15 cellular contexts compared by ENCODE assay signal in the genomic region with DNA sequence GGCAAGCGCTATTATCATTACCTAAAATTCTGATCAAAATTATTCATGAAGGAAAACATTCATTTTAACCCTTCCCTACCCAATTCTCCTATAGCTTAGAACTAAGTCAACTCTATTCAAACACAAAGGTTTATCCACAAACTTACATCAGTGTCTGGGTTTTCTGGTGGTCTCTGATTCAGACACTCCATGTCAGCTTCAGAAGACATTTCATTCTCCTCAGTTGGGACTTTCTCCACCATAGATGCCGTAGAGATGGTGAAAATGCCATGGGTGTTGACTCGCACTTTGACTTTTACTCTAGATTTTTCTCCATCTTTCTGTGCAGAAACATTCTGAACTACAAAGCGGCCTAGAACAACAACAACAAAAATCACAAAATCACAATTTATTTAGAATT. TPM values are rescaled to one million over a fixed set of nuclear protein-coding genes. Genes with fewer than 3 reads are reported as not detected.
A peak's percentile ranks its signal among the peaks of the same experiment; 100 is the strongest.
DNase-seq lines count a peak whose midpoint lies in the region; ATAC-seq lines count a peak whose summit lies in the region.
"Had no signal": no experiment of that assay in that cellular context is flagged by ENCODE, and none has a peak within 500 bp of the region (broad histone marks: within the 10 kb centered on the region; RNA-seq: fewer than 3 reads in every experiment).

No MANE protein-coding gene starts in this region.

- peaks cover 79% of the 10 kb centered on the region for H3K36me3 Mint-ChIP-seq in activated CD4-positive, alpha-beta T cell treated with anti-CD3 and anti-CD28 coated beads for 36 hours (ENCODE audit: low read depth)
- H3K36me3 Mint-ChIP-seq in activated CD4-positive, alpha-beta T cell treated with anti-CD3 and anti-CD28 coated beads, Interleukin-2, amount 10 ng/mL, durations not matched to agents 7 days and 5 days (ENCODE audit: low read depth) = peaks cover 80% of the 10 kb centered on the region
- H3K36me3 Mint-ChIP-seq in activated naive CD4-positive, alpha-beta T cell treated with anti-CD3 and anti-CD28 coated beads, Interleukin-2, amount 50 U/mL, for 72 hours = peaks cover 39 to 69% of the 10 kb centered on the region in 2 donors
- peaks cover 82% of the 10 kb centered on the region for H3K36me3 Mint-ChIP-seq in activated T-helper 1 cell treated with anti-CD3 and anti-CD28 coated beads, Interleukin-12 subunit alpha, Interleukin-12 subunit beta, Interleukin-2, Interleukin-4 antibody, amounts not matched to agents 30 ng/mL and 10 ng/mL and 1 ng/mL, durations not matched to agents 14 hours and 24 hours and 36 hours (ENCODE audit: low read depth)
- H3K36me3 Mint-ChIP-seq in central memory CD8-positive, alpha-beta T cell (ENCODE audit: insufficient read depth) = peaks cover 86% of the 10 kb centered on the region

- intact Hi-C loops in activated CD4-positive, alpha-beta T cell treated with anti-CD3 and anti-CD28 coated beads for 36 hours (cut with DNase I, micrococcal nuclease) = no loop called here
- intact Hi-C loops in activated T-helper 1 cell treated with anti-CD3 and anti-CD28 coated beads, Interleukin-12 subunit alpha, Interleukin-12 subunit beta, Interleukin-2, Interleukin-4 antibody, amounts not matched to agents 30 ng/mL and 10 ng/mL and 1 ng/mL, durations not matched to agents 14 hours and 24 hours and 36 hours (cut with micrococcal nuclease) = no loop called here

- no peaks in the 10 kb centered on the region for H3K9me3 Mint-ChIP-seq in activated CD4-positive, alpha-beta T cell treated with anti-CD3 and anti-CD28 coated beads for 36 hours (ENCODE audit: low read depth)
- no peaks in the 10 kb centered on the region for H3K9me3 Mint-ChIP-seq in activated CD4-positive, alpha-beta T cell treated with anti-CD3 and anti-CD28 coated beads, Interleukin-2, amount 10 ng/mL, durations not matched to agents 7 days and 5 days
- H3K9me3 Mint-ChIP-seq in activated naive CD4-positive, alpha-beta T cell treated with anti-CD3 and anti-CD28 coated beads, Interleukin-2, amount 50 U/mL, for 72 hours = no peaks in the 10 kb centered on the region
- no peaks in the 10 kb centered on the region for H3K9me3 Mint-ChIP-seq in activated T-helper 1 cell treated with anti-CD3 and anti-CD28 coated beads, Interleukin-12 subunit alpha, Interleukin-12 subunit beta, Interleukin-2, Interleukin-4 antibody, amounts not matched to agents 30 ng/mL and 10 ng/mL and 1 ng/mL, durations not matched to agents 14 hours and 24 hours and 36 hours
- H3K9me3 Mint-ChIP-seq in central memory CD8-positive, alpha-beta T cell = no peaks in the 10 kb centered on the region
- H3K9me3 Mint-ChIP-seq: CD14-positive monocyte; CD8-positive, alpha-beta T cell; H9 had no signal

- no peak for DNase-seq in activated CD4-positive, alpha-beta T cell treated with anti-CD3 and anti-CD28 coated beads for 36 hours
- DNase-seq in activated CD4-positive, alpha-beta T cell treated with anti-CD3 and anti-CD28 coated beads, Interleukin-2, amount 10 ng/mL, durations not matched to agents 7 days and 5 days = no peak
- no peak for DNase-seq in activated naive CD4-positive, alpha-beta T cell treated with anti-CD3 and anti-CD28 coated beads, Interleukin-2, amount 50 U/mL, for 72 hours (ENCODE audit: low spot score in 2 of 2)
- no peak for DNase-seq in activated naive CD4-positive, alpha-beta T cell treated with anti-CD3 and anti-CD28 coated beads, Interleukin-2, amount 50 U/mL, for 16 hours
- DNase-seq in activated T-helper 1 cell treated with anti-CD3 and anti-CD28 coated beads, Interleukin-12 subunit alpha, Interleukin-12 subunit beta, Interleukin-2, Interleukin-4 antibody, amounts not matched to agents 30 ng/mL and 10 ng/mL and 1 ng/mL, durations not matched to agents 14 hours and 24 hours and 36 hours (ENCODE audit: low spot score) = no peak
- DNase-seq in central memory CD8-positive, alpha-beta T cell (ENCODE audit: low spot score in 2 of 2) = no peak
- DNase-seq in putamen (ENCODE audit: low spot score) = no peak
- DNase-seq: CD8-positive, alpha-beta T cell; COR-L47; DMS153; GF-D8; GOT3; H9 had no signal

- no peak for ATAC-seq in activated CD4-positive, alpha-beta T cell treated with anti-CD3 and anti-CD28 coated beads for 36 hours
- no peak for ATAC-seq in activated naive CD4-positive, alpha-beta T cell treated with anti-CD3 and anti-CD28 coated beads, Interleukin-2, amount 50 U/mL, for 72 hours
- no peak for ATAC-seq in central memory CD8-positive, alpha-beta T cell (replicated peaks; ENCODE audit: extremely low read depth, poor library complexity, severe bottlenecking)
- ATAC-seq in HG02970 (IDR thresholded peaks at IDR 0.05; ENCODE audit: low FRiP score, unreplicated experiment) = no peak
- ATAC-seq: CD8-positive, alpha-beta T cell had no signal

- POLR2A ChIA-PET in activated CD4-positive, alpha-beta T cell treated with anti-CD3 and anti-CD28 coated beads for 36 hours (lab: Charles Lee) = no interaction called here
- POLR2A ChIA-PET in activated CD4-positive, alpha-beta T cell treated with anti-CD3 and anti-CD28 coated beads, Interleukin-2, amount 10 ng/mL, durations not matched to agents 7 days and 5 days (lab: Charles Lee) = no interaction called here

- peak overlapping the region; percentile 14 for H3K27ac Mint-ChIP-seq in activated CD4-positive, alpha-beta T cell treated with anti-CD3 and anti-CD28 coated beads for 36 hours
- H3K27ac Mint-ChIP-seq in activated CD4-positive, alpha-beta T cell treated with anti-CD3 and anti-CD28 coated beads, Interleukin-2, amount 10 ng/mL, durations not matched to agents 7 days and 5 days = no peak overlapping the region
- H3K27ac Mint-ChIP-seq in activated naive CD4-positive, alpha-beta T cell treated with anti-CD3 and anti-CD28 coated beads, Interleukin-2, amount 50 U/mL, for 72 hours = peak overlapping the region; percentile 69 to 70
- H3K27ac Mint-ChIP-seq in activated T-helper 1 cell treated with anti-CD3 and anti-CD28 coated beads, Interleukin-12 subunit alpha, Interleukin-12 subunit beta, Interleukin-2, Interleukin-4 antibody, amounts not matched to agents 30 ng/mL and 10 ng/mL and 1 ng/mL, durations not matched to agents 14 hours and 24 hours and 36 hours = peak overlapping the region; percentile 38
- peak overlapping the region; percentile 86 for H3K27ac Mint-ChIP-seq in central memory CD8-positive, alpha-beta T cell (ENCODE audit: low read depth)
- H3K27ac Mint-ChIP-seq: CD14-positive monocyte; CD8-positive, alpha-beta T cell; H9 had no signal

- H3K4me3 Mint-ChIP-seq in activated CD4-positive, alpha-beta T cell treated with anti-CD3 and anti-CD28 coated beads for 36 hours = no peak overlapping the region
- no peak overlapping the region for H3K4me3 Mint-ChIP-seq in activated CD4-positive, alpha-beta T cell treated with anti-CD3 and anti-CD28 coated beads, Interleukin-2, amount 10 ng/mL, durations not matched to agents 7 days and 5 days
- H3K4me3 Mint-ChIP-seq in activated T-helper 1 cell treated with anti-CD3 and anti-CD28 coated beads, Interleukin-12 subunit alpha, Interleukin-12 subunit beta, Interleukin-2, Interleukin-4 antibody, amounts not matched to agents 30 ng/mL and 10 ng/mL and 1 ng/mL, durations not matched to agents 14 hours and 24 hours and 36 hours = no peak overlapping the region
- H3K4me3 Mint-ChIP-seq in central memory CD8-positive, alpha-beta T cell = no peak overlapping the region
- H3K4me3 Mint-ChIP-seq: CD14-positive monocyte; CD8-positive, alpha-beta T cell; H9 had no signal

- H3K4me1 Mint-ChIP-seq in activated CD4-positive, alpha-beta T cell treated with anti-CD3 and anti-CD28 coated beads for 36 hours = peaks cover 28% of the 10 kb centered on the region
- H3K4me1 Mint-ChIP-seq in activated CD4-positive, alpha-beta T cell treated with anti-CD3 and anti-CD28 coated beads, Interleukin-2, amount 10 ng/mL, durations not matched to agents 7 days and 5 days = peaks cover 24% of the 10 kb centered on the region
- H3K4me1 Mint-ChIP-seq in activated T-helper 1 cell treated with anti-CD3 and anti-CD28 coated beads, Interleukin-12 subunit alpha, Interleukin-12 subunit beta, Interleukin-2, Interleukin-4 antibody, amounts not matched to agents 30 ng/mL and 10 ng/mL and 1 ng/mL, durations not matched to agents 14 hours and 24 hours and 36 hours (ENCODE audit: low read depth) = peaks cover 49% of the 10 kb centered on the region
- peaks cover 23% of the 10 kb centered on the region for H3K4me1 Mint-ChIP-seq in central memory CD8-positive, alpha-beta T cell
- H3K4me1 Mint-ChIP-seq: CD14-positive monocyte, H9 had no signal

- CTCF ChIA-PET in activated CD4-positive, alpha-beta T cell treated with anti-CD3 and anti-CD28 coated beads for 36 hours (lab: Charles Lee) = interaction anchor here (0.6 to 2.4 kb wide), 3 partner anchors 7 to 71 kb away, joined by 5 to 7 read pairs (median 7); no protein-coding TSS in a partner anchor
- CTCF ChIA-PET in activated CD4-positive, alpha-beta T cell treated with anti-CD3 and anti-CD28 coated beads, Interleukin-2, amount 10 ng/mL, durations not matched to agents 7 days and 5 days (lab: Charles Lee) = interaction anchor here (0.8 kb wide), 1 partner anchor 17 kb away, joined by 3 read pairs; a partner anchor contains a TSS

- H3K27me3 Mint-ChIP-seq in activated CD4-positive, alpha-beta T cell treated with anti-CD3 and anti-CD28 coated beads for 36 hours = no peaks in the 10 kb centered on the region
- H3K27me3 Mint-ChIP-seq in activated CD4-positive, alpha-beta T cell treated with anti-CD3 and anti-CD28 coated beads, Interleukin-2, amount 10 ng/mL, durations not matched to agents 7 days and 5 days = no peaks in the 10 kb centered on the region
- no peaks in the 10 kb centered on the region for H3K27me3 Mint-ChIP-seq in activated T-helper 1 cell treated with anti-CD3 and anti-CD28 coated beads, Interleukin-12 subunit alpha, Interleukin-12 subunit beta, Interleukin-2, Interleukin-4 antibody, amounts not matched to agents 30 ng/mL and 10 ng/mL and 1 ng/mL, durations not matched to agents 14 hours and 24 hours and 36 hours (ENCODE audit: insufficient read depth)
- H3K27me3 Mint-ChIP-seq in central memory CD8-positive, alpha-beta T cell = no peaks in the 10 kb centered on the region

RNA-seq across cellular contexts. Expression of a gene that starts 16.3 kb away (rescaled TPM):
- total RNA-seq in activated CD4-positive, alpha-beta T cell treated with anti-CD3 and anti-CD28 coated beads for 36 hours = 100 to 1,000 TPM; 229 to 259 TPM
- total RNA-seq in activated CD4-positive, alpha-beta T cell treated with anti-CD3 and anti-CD28 coated beads, Interleukin-2, amount 10 ng/mL, durations not matched to agents 7 days and 5 days = 100 to 1,000 TPM; 122 to 127 TPM
- 100 to 1,000 TPM; 165 to 253 TPM for total RNA-seq in activated naive CD4-positive, alpha-beta T cell treated with anti-CD3 and anti-CD28 coated beads, Interleukin-2, amount 50 U/mL, for 72 hours
- 310 and 326 TPM in 2 replicates for total RNA-seq in activated T-helper 1 cell treated with anti-CD3 and anti-CD28 coated beads, Interleukin-12 subunit alpha, Interleukin-12 subunit beta, Interleukin-2, Interleukin-4 antibody, amounts not matched to agents 30 ng/mL and 10 ng/mL and 1 ng/mL, durations not matched to agents 14 hours and 24 hours and 36 hours

RNA-seq across cellular contexts. Expression of a gene that starts 54.4 kb away (rescaled TPM):
- total RNA-seq in activated CD4-positive, alpha-beta T cell treated with anti-CD3 and anti-CD28 coated beads for 36 hours = 1 to 10 TPM; 2.1 to 2.4 TPM
- 1 to 10 TPM; 4.7 to 5.4 TPM for total RNA-seq in activated CD4-positive, alpha-beta T cell treated with anti-CD3 and anti-CD28 coated beads, Interleukin-2, amount 10 ng/mL, durations not matched to agents 7 days and 5 days
- 1 to 10 TPM; 3.1 to 3.2 TPM for total RNA-seq in activated naive CD4-positive, alpha-beta T cell treated with anti-CD3 and anti-CD28 coated beads, Interleukin-2, amount 50 U/mL, for 72 hours
- total RNA-seq in activated T-helper 1 cell treated with anti-CD3 and anti-CD28 coated beads, Interleukin-12 subunit alpha, Interleukin-12 subunit beta, Interleukin-2, Interleukin-4 antibody, amounts not matched to agents 30 ng/mL and 10 ng/mL and 1 ng/mL, durations not matched to agents 14 hours and 24 hours and 36 hours = 4.2 and 4.3 TPM in 2 replicates
